ENCODE assay signal across 14 cellular contexts in genomic region chr1:172821609-172822274, GRCh38.
DNase-seq lines count a peak whose midpoint lies in the region; ATAC-seq and TF ChIP-seq lines count a peak whose summit lies in the region.
"Had no signal": no experiment of that assay in that cellular context is flagged by ENCODE, and none has a peak within 500 bp of the region (broad histone marks: within the 10 kb centered on the region; RNA-seq: fewer than 3 reads in every experiment).

No MANE protein-coding gene starts in this region.

- H3K9ac ChIP-seq in OCI-LY1 (ENCODE audit: low read length) (no peak overlapping the region), fibroblast of lung (ENCODE audit: insufficient read depth, low read length) (no peak overlapping the region)

- H3K27me3 ChIP-seq in OCI-LY1 (ENCODE audit: insufficient read depth, low read length) = no peaks in the 10 kb centered on the region
- no peaks in the 10 kb centered on the region for H3K27me3 ChIP-seq in fibroblast of lung (ENCODE audit: control insufficient read depth, insufficient read depth, low read length)
- no peaks in the 10 kb centered on the region for H3K27me3 ChIP-seq in upper lobe of right lung
- H3K27me3 ChIP-seq in CD4-positive, alpha-beta memory T cell (ENCODE audit: insufficient read depth, low read length) = no peaks in the 10 kb centered on the region
- H3K27me3 ChIP-seq: ovary, Peyer's patch, thyroid gland had no signal

- no peak for TF ChIP-seq CTCF in OCI-LY1 (IDR thresholded peaks at IDR 0.05; ENCODE audit: low read length)
- TF ChIP-seq CTCF in fibroblast of lung (conservative IDR thresholded peaks at IDR 0.05 in 1 of 2, IDR thresholded peaks at IDR 0.05 in 1 of 2; ENCODE audit: low read depth in 1 of 2, low read length in 2 of 2) = no peak
- no peak for TF ChIP-seq CTCF in upper lobe of right lung (IDR thresholded peaks at IDR 0.05)

- no peak overlapping the region for H2AFZ ChIP-seq in OCI-LY1 (ENCODE audit: low read length)
- H2AFZ ChIP-seq in fibroblast of lung (ENCODE audit: low read length) = no peak overlapping the region

- no peaks in the 10 kb centered on the region for H3K36me3 ChIP-seq in OCI-LY1 (ENCODE audit: insufficient read depth, low read length)
- H3K36me3 ChIP-seq in fibroblast of lung (ENCODE audit: control insufficient read depth, insufficient read depth, low read length) = no peaks in the 10 kb centered on the region
- no peaks in the 10 kb centered on the region for H3K36me3 ChIP-seq in upper lobe of right lung
- no peaks in the 10 kb centered on the region for H3K36me3 ChIP-seq in CD4-positive, alpha-beta memory T cell (ENCODE audit: insufficient read depth, low read length)
- H3K36me3 ChIP-seq: ovary, Peyer's patch, thyroid gland had no signal

- CTCF ChIA-PET in activated CD8-positive, alpha-beta memory T cell treated with anti-CD3 and anti-CD28 coated beads, Interleukin-2, amount 10 ng/mL, durations not matched to agents 7 days and 5 days (lab: Charles Lee) = interaction anchor here (1.7 kb wide), 1 partner anchor 43 kb away, joined by 6 read pairs; no protein-coding TSS in a partner anchor
- CTCF ChIA-PET in CD4-positive, alpha-beta memory T cell (lab: Charles Lee; ENCODE audit: partially characterized antibody) = interaction anchor here (0.7 to 8.4 kb wide), 2 partner anchors 77 to 381 kb away, joined by 4 to 205 read pairs; partner anchors contain the start of gene TNFSF4
- CTCF ChIA-PET in activated CD4-positive, alpha-beta T cell treated with anti-CD3 and anti-CD28 coated beads for 36 hours (lab: Charles Lee) = interaction anchor here (1.2 kb wide), 1 partner anchor 17 kb away, joined by 5 read pairs; no protein-coding TSS in a partner anchor

- H3K4me1 ChIP-seq in OCI-LY1 (ENCODE audit: insufficient read depth, low read length, severe bottlenecking) (peaks cover 52% of the 10 kb centered on the region), fibroblast of lung (ENCODE audit: control insufficient read depth, extremely low read depth, insufficient read depth, low read length) (peaks cover 18% of the 10 kb centered on the region), upper lobe of right lung (peaks cover 5% of the 10 kb centered on the region)
- H3K4me1 ChIP-seq in CD4-positive, alpha-beta memory T cell (ENCODE audit: insufficient read depth, low read length) = peaks cover 30% of the 10 kb centered on the region
- H3K4me1 ChIP-seq: Peyer's patch, thyroid gland had no signal

- no peak for ATAC-seq in activated CD8-positive, alpha-beta memory T cell treated with anti-CD3 and anti-CD28 coated beads, Interleukin-2, amount 10 ng/mL, durations not matched to agents 7 days and 5 days
- ATAC-seq in upper lobe of right lung = peak; percentile 15
- ATAC-seq in activated CD4-positive, alpha-beta T cell treated with anti-CD3 and anti-CD28 coated beads for 36 hours = no peak

- DNase-seq in activated CD8-positive, alpha-beta memory T cell treated with anti-CD3 and anti-CD28 coated beads, Interleukin-2, amount 10 ng/mL, durations not matched to agents 7 days and 5 days = no peak
- DNase-seq in activated CD8-positive, alpha-beta memory T cell treated with anti-CD3 and anti-CD28 coated beads, Interleukin-2, amount 50 U/mL, for 48 hours = no peak
- peak; percentile 82 to 90 for DNase-seq in fibroblast of lung (ENCODE audit: low read depth in 2 of 2)
- no peak for DNase-seq in upper lobe of right lung
- no peak for DNase-seq in activated CD4-positive, alpha-beta T cell treated with anti-CD3 and anti-CD28 coated beads, Interleukin-2, amount 10 ng/mL, durations not matched to agents 24 days and 14 days
- DNase-seq in CD4-positive, alpha-beta memory T cell = no peak
- no peak for DNase-seq in activated CD4-positive, alpha-beta T cell treated with anti-CD3 and anti-CD28 coated beads for 36 hours
- DNase-seq: activated CD4-positive, alpha-beta T cell treated with anti-CD3 and anti-CD28 coated beads, Interleukin-2, amount 50 U/mL, for 1 hour; activated naive CD8-positive, alpha-beta T cell treated with anti-CD3 and anti-CD28 coated beads for 36 hours; NCI-H1092; ovary; Peyer's patch; thyroid gland had no signal

- peak overlapping the region; percentile 10 for H3K27ac Mint-ChIP-seq in activated CD8-positive, alpha-beta memory T cell treated with anti-CD3 and anti-CD28 coated beads, Interleukin-2, amount 10 ng/mL, durations not matched to agents 7 days and 5 days
- no peak overlapping the region for H3K27ac Mint-ChIP-seq in activated CD4-positive, alpha-beta T cell treated with anti-CD3 and anti-CD28 coated beads, Interleukin-2, amount 10 ng/mL, durations not matched to agents 24 days and 14 days
- no peak overlapping the region for H3K27ac Mint-ChIP-seq in CD4-positive, alpha-beta memory T cell
- no peak overlapping the region for H3K27ac Mint-ChIP-seq in activated CD4-positive, alpha-beta T cell treated with anti-CD3 and anti-CD28 coated beads for 36 hours
- H3K27ac Mint-ChIP-seq: activated naive CD8-positive, alpha-beta T cell treated with anti-CD3 and anti-CD28 coated beads for 36 hours had no signal

- H3K27ac ChIP-seq in OCI-LY1 (ENCODE audit: low read depth, low read length, poor library complexity, severe bottlenecking) (peak overlapping the region; percentile 35), fibroblast of lung (ENCODE audit: insufficient read depth, low read length) (no peak overlapping the region), upper lobe of right lung (no peak overlapping the region)
- no peak overlapping the region for H3K27ac ChIP-seq in CD4-positive, alpha-beta memory T cell (ENCODE audit: low read depth, low read length)
- H3K27ac ChIP-seq: ovary, Peyer's patch, thyroid gland had no signal

- intact Hi-C loops in upper lobe of right lung (cut with DNase I) = loop anchor here (2.0 kb wide), 1 partner anchor 381 kb away; no protein-coding TSS in a partner anchor
- intact Hi-C loops in activated CD4-positive, alpha-beta T cell treated with anti-CD3 and anti-CD28 coated beads, Interleukin-2, amount 10 ng/mL, durations not matched to agents 24 days and 14 days (cut with micrococcal nuclease) = no loop called here
- intact Hi-C loops in CD4-positive, alpha-beta memory T cell (cut with micrococcal nuclease) = loop anchor here (10.0 kb wide), 2 partner anchors 233 to 273 kb away; partner anchors contain the start of gene TNFSF18
- intact Hi-C loops in activated CD4-positive, alpha-beta T cell treated with anti-CD3 and anti-CD28 coated beads for 36 hours (cut with DNase I, micrococcal nuclease) = no loop called here

- peaks cover 3% of the 10 kb centered on the region for H3K9me3 Mint-ChIP-seq in activated CD8-positive, alpha-beta memory T cell treated with anti-CD3 and anti-CD28 coated beads, Interleukin-2, amount 10 ng/mL, durations not matched to agents 7 days and 5 days (ENCODE audit: low read depth)
- peaks cover 3% of the 10 kb centered on the region for H3K9me3 Mint-ChIP-seq in activated CD4-positive, alpha-beta T cell treated with anti-CD3 and anti-CD28 coated beads, Interleukin-2, amount 10 ng/mL, durations not matched to agents 24 days and 14 days
- H3K9me3 Mint-ChIP-seq in CD4-positive, alpha-beta memory T cell = no peaks in the 10 kb centered on the region
- no peaks in the 10 kb centered on the region for H3K9me3 Mint-ChIP-seq in activated CD4-positive, alpha-beta T cell treated with anti-CD3 and anti-CD28 coated beads for 36 hours (ENCODE audit: low read depth)

- H3F3A ChIP-seq in OCI-LY1 (ENCODE audit: insufficient read depth, low read length) = 0 out of 2 replicates have a peak, but pooled peaks cover 5% of the 10 kb centered on the region

- H3K9me2 ChIP-seq in OCI-LY1 (ENCODE audit: low read depth, low read length) = no peaks in the 10 kb centered on the region

- peaks cover 12% of the 10 kb centered on the region for H3K27me3 Mint-ChIP-seq in activated CD8-positive, alpha-beta memory T cell treated with anti-CD3 and anti-CD28 coated beads, Interleukin-2, amount 10 ng/mL, durations not matched to agents 7 days and 5 days
- H3K27me3 Mint-ChIP-seq in activated CD4-positive, alpha-beta T cell treated with anti-CD3 and anti-CD28 coated beads, Interleukin-2, amount 10 ng/mL, durations not matched to agents 24 days and 14 days = peaks cover 18% of the 10 kb centered on the region
- no peaks in the 10 kb centered on the region for H3K27me3 Mint-ChIP-seq in CD4-positive, alpha-beta memory T cell
- peaks cover 12% of the 10 kb centered on the region for H3K27me3 Mint-ChIP-seq in activated CD4-positive, alpha-beta T cell treated with anti-CD3 and anti-CD28 coated beads for 36 hours

- H3K4me3 ChIP-seq in OCI-LY1 (ENCODE audit: low read depth, low read length, poor library complexity, severe bottlenecking) (no peak overlapping the region), fibroblast of lung (replicated peaks in 1 of 4; ENCODE audit: control extremely low read depth in 1 of 4, insufficient read depth in 1 of 4, low read depth in 3 of 4, low read length in 4 of 4) (no peak overlapping the region), upper lobe of right lung (no peak overlapping the region)
- no peak overlapping the region for H3K4me3 ChIP-seq in CD4-positive, alpha-beta memory T cell (ENCODE audit: low read length in 2 of 2)
- H3K4me3 ChIP-seq: ovary, Peyer's patch, thyroid gland had no signal

- no peak overlapping the region for H3K4me3 Mint-ChIP-seq in activated CD8-positive, alpha-beta memory T cell treated with anti-CD3 and anti-CD28 coated beads, Interleukin-2, amount 10 ng/mL, durations not matched to agents 7 days and 5 days
- H3K4me3 Mint-ChIP-seq in activated CD4-positive, alpha-beta T cell treated with anti-CD3 and anti-CD28 coated beads, Interleukin-2, amount 10 ng/mL, durations not matched to agents 24 days and 14 days = no peak overlapping the region
- no peak overlapping the region for H3K4me3 Mint-ChIP-seq in CD4-positive, alpha-beta memory T cell
- no peak overlapping the region for H3K4me3 Mint-ChIP-seq in activated CD4-positive, alpha-beta T cell treated with anti-CD3 and anti-CD28 coated beads for 36 hours
- H3K4me3 Mint-ChIP-seq: activated naive CD8-positive, alpha-beta T cell treated with anti-CD3 and anti-CD28 coated beads for 36 hours had no signal

- peaks cover 39% of the 10 kb centered on the region for H3K4me1 Mint-ChIP-seq in activated CD8-positive, alpha-beta memory T cell treated with anti-CD3 and anti-CD28 coated beads, Interleukin-2, amount 10 ng/mL, durations not matched to agents 7 days and 5 days
- peaks cover 33% of the 10 kb centered on the region for H3K4me1 Mint-ChIP-seq in activated CD4-positive, alpha-beta T cell treated with anti-CD3 and anti-CD28 coated beads, Interleukin-2, amount 10 ng/mL, durations not matched to agents 24 days and 14 days
- H3K4me1 Mint-ChIP-seq in CD4-positive, alpha-beta memory T cell = peaks cover 14 to 24% (median 19%) of the 10 kb centered on the region in 4 donors
- peaks cover 26% of the 10 kb centered on the region for H3K4me1 Mint-ChIP-seq in activated CD4-positive, alpha-beta T cell treated with anti-CD3 and anti-CD28 coated beads for 36 hours

- peaks cover 12% of the 10 kb centered on the region for H3K36me3 Mint-ChIP-seq in activated CD8-positive, alpha-beta memory T cell treated with anti-CD3 and anti-CD28 coated beads, Interleukin-2, amount 10 ng/mL, durations not matched to agents 7 days and 5 days
- peaks cover 5% of the 10 kb centered on the region for H3K36me3 Mint-ChIP-seq in activated CD4-positive, alpha-beta T cell treated with anti-CD3 and anti-CD28 coated beads, Interleukin-2, amount 10 ng/mL, durations not matched to agents 24 days and 14 days (ENCODE audit: low read depth)
- H3K36me3 Mint-ChIP-seq in CD4-positive, alpha-beta memory T cell = no peaks in the 10 kb centered on the region
- H3K36me3 Mint-ChIP-seq in activated CD4-positive, alpha-beta T cell treated with anti-CD3 and anti-CD28 coated beads for 36 hours (ENCODE audit: low read depth) = no peaks in the 10 kb centered on the region

- H3K4me2 ChIP-seq in OCI-LY1 (ENCODE audit: low read length) (no peak overlapping the region), fibroblast of lung (ENCODE audit: extremely low read depth, insufficient read depth, low read length) (no peak overlapping the region)

- no peaks in the 10 kb centered on the region for H3K9me3 ChIP-seq in OCI-LY1 (ENCODE audit: low read length)
- H3K9me3 ChIP-seq in fibroblast of lung (ENCODE audit: control insufficient read depth, insufficient read depth, low read depth, low read length) = no peaks in the 10 kb centered on the region
- H3K9me3 ChIP-seq in upper lobe of right lung = no peaks in the 10 kb centered on the region
- H3K9me3 ChIP-seq in CD4-positive, alpha-beta memory T cell (ENCODE audit: control insufficient read depth in 1 of 2, low read length in 2 of 2) = no peaks in the 10 kb centered on the region
- H3K9me3 ChIP-seq: ovary, Peyer's patch, thyroid gland had no signal

- H3K79me2 ChIP-seq in OCI-LY1 (ENCODE audit: insufficient read depth, low read length) = no peaks in the 10 kb centered on the region
- H3K79me2 ChIP-seq in fibroblast of lung (ENCODE audit: control insufficient read depth, insufficient read depth, low read length) = no peaks in the 10 kb centered on the region

- no peaks in the 10 kb centered on the region for H4K20me1 ChIP-seq in OCI-LY1 (ENCODE audit: insufficient read depth, low read length)
- H4K20me1 ChIP-seq in fibroblast of lung (ENCODE audit: control insufficient read depth, extremely low read depth, insufficient read depth, low read length) = no peaks in the 10 kb centered on the region

- POLR2A ChIA-PET in CD4-positive, alpha-beta memory T cell (lab: Charles Lee; ENCODE audit: partially characterized antibody) = no interaction called here
- POLR2A ChIA-PET in activated CD4-positive, alpha-beta T cell treated with anti-CD3 and anti-CD28 coated beads for 36 hours (lab: Charles Lee) = no interaction called here

Comparison
In these comparisons a context has a peak if more than half of its experiments do, and no peak if none do; other contexts are left out.
1. DNase-seq: peak in fibroblast of lung (2 of 2); none in activated CD8-positive, alpha-beta memory T cell treated with anti-CD3 and anti-CD28 coated beads, Interleukin-2, amount 10 ng/mL, durations not matched to agents 7 days and 5 days (single experiment), activated CD8-positive, alpha-beta memory T cell treated with anti-CD3 and anti-CD28 coated beads, Interleukin-2, amount 50 U/mL, for 48 hours (single experiment), upper lobe of right lung (single experiment), activated CD4-positive, alpha-beta T cell treated with anti-CD3 and anti-CD28 coated beads, Interleukin-2, amount 10 ng/mL, durations not matched to agents 24 days and 14 days (single experiment), CD4-positive, alpha-beta memory T cell (0 of 5) and activated CD4-positive, alpha-beta T cell treated with anti-CD3 and anti-CD28 coated beads for 36 hours (single experiment).
2. intact Hi-C loops: an anchor here in upper lobe of right lung (2.0 kb wide) and CD4-positive, alpha-beta memory T cell (10.0 kb wide); none called in activated CD4-positive, alpha-beta T cell treated with anti-CD3 and anti-CD28 coated beads, Interleukin-2, amount 10 ng/mL, durations not matched to agents 24 days and 14 days and activated CD4-positive, alpha-beta T cell treated with anti-CD3 and anti-CD28 coated beads for 36 hours.